In the genomic region with DNA sequence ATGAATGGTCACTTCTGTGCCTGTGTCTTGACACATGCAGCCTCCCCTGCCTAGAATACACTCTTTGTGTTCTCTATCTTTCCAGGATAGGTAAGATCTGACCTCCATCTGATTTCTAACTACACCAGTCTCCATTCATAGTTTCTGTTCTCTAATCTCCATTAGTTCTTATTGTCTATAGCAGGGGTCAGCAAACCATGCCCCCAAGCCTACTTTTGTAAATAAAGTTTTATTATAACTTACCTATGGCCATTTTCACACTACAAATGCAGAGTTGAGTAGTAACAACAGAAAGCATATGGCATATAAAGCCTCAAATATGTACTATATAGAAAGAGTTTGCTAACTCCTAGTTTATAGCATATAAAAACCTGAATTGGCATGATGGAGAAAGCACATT, we compare ENCODE assay signal across 7 cellular contexts.
"Had no signal": no experiment of that assay in that cellular context is flagged by ENCODE, and none has a peak within 500 bp of the region (broad histone marks: within the 10 kb centered on the region; RNA-seq: fewer than 3 reads in every experiment).

No MANE protein-coding gene starts in this region.

- H3K9me3 ChIP-seq: HAP-1 had no signal

- H3K36me3 ChIP-seq: HAP-1 had no signal

- DNase-seq: GOT3, H7, HFFc6, KG1 had no signal

- FAIRE-seq: HTR-8/SVneo had no signal

- ATAC-seq: HCT116 had no signal

- H3K4me3 ChIP-seq: HAP-1 had no signal
